ENCODE assay signal across 8 cellular contexts in genomic region chr14:20970983-20971704, GRCh38. TPM values are rescaled to one million over a fixed set of nuclear protein-coding genes. Genes with fewer than 3 reads are reported as not detected.
A peak's percentile ranks its signal among the peaks of the same experiment; 100 is the strongest.
DNase-seq lines count a peak whose midpoint lies in the region; ATAC-seq and TF ChIP-seq lines count a peak whose summit lies in the region.

No MANE protein-coding gene starts in this region.

- H3K4me1 ChIP-seq in colonic mucosa = peaks cover 3% of the 10 kb centered on the region

- TF ChIP-seq CTCF in colonic mucosa (IDR thresholded peaks at IDR 0.05) = peak; percentile 74

- H3K9me3 ChIP-seq in colonic mucosa = no peaks in the 10 kb centered on the region

- ATAC-seq in GM19023 (IDR thresholded peaks at IDR 0.05; ENCODE audit: unreplicated experiment) (peak; percentile 94), HG03280 (IDR thresholded peaks at IDR 0.05; ENCODE audit: unreplicated experiment) (peak; percentile 94), left lobe of liver (peak; percentile 98)

- no peaks in the 10 kb centered on the region for H3K27me3 ChIP-seq in colonic mucosa

- H3K4me3 ChIP-seq in colonic mucosa = peak overlapping the region; percentile 50

- intact Hi-C loops in colonic mucosa (cut with DNase I) = loop anchor here (2.0 to 10.0 kb wide), 2 partner anchors 112 to 276 kb away; no protein-coding TSS in a partner anchor

- H3K9ac ChIP-seq in colonic mucosa (ENCODE audit: low read depth in 2 of 2, low read length in 2 of 2) = peak overlapping the region; percentile 47 to 64

- DNase-seq in AML-193 (lab: John Stamatoyannopoulos, UW) (peak; percentile 71 to 80), NCI-H446 (lab: John Stamatoyannopoulos, UW) (peak; percentile 75 to 93), colonic mucosa (peak; percentile 82), left lobe of liver (ENCODE audit: low spot score) (peak; percentile 85)
- peak; percentile 65 to 73 for DNase-seq in activated CD4-positive, alpha-beta T cell treated with anti-CD3 and anti-CD28 coated beads for 24 hours (ENCODE audit: low read depth in 2 of 2)
- peak; percentile 81 for DNase-seq in stimulated activated CD4-positive, alpha-beta T cell treated with anti-CD3 and anti-CD28 coated beads, Interleukin-1b, Interleukin-23, amount 100 ng/mL, for 48 hours

- no peaks in the 10 kb centered on the region for H3K36me3 ChIP-seq in colonic mucosa

- H3K27ac ChIP-seq in colonic mucosa = peak overlapping the region; percentile 34

RNA-seq across cellular contexts. Expression of gene RNASE2, which starts 15.9 kb away (rescaled TPM):
- total RNA-seq in colonic mucosa (1 to 10 TPM in 1 of 2 donors, not detected in 1; 1.1 TPM), left lobe of liver (0.33 TPM)

RNA-seq across cellular contexts. Expression of gene METTL17, which starts 18.6 kb away (rescaled TPM):
- 10 to 100 TPM; 59.6 to 79.3 TPM for total RNA-seq in colonic mucosa
- total RNA-seq in left lobe of liver = 33.1 TPM

RNA-seq across cellular contexts. Expression of gene SLC39A2, which starts 27.9 kb away (rescaled TPM):
- 1 to 10 TPM; 1.2 to 3.0 TPM for total RNA-seq in colonic mucosa
- not detected for total RNA-seq in left lobe of liver

RNA-seq across cellular contexts. Expression of gene NDRG2, which starts 53.7 kb away (rescaled TPM):
- total RNA-seq in colonic mucosa (100 to 1,000 TPM; 136 to 171 TPM), left lobe of liver (165 TPM)

RNA-seq across cellular contexts. Expression of gene TPPP2, which starts 58.9 kb away (rescaled TPM):
- total RNA-seq in colonic mucosa = under 1 TPM in 1 of 2 donors, not detected in 1; 0.94 TPM
- 4.6 TPM for total RNA-seq in left lobe of liver

Comparison
In these comparisons a context has a peak if more than half of its experiments do, and no peak if none do; other contexts are left out.
1. Peak in every context shown above with its lines: DNase-seq, ATAC-seq, H3K4me3 ChIP-seq and H3K27ac ChIP-seq.